21 cellular contexts compared by ENCODE assay signal in genomic region chr7:43771567-43771966, GRCh38.
"Had no signal": no experiment of that assay in that cellular context is flagged by ENCODE, and none has a peak within 500 bp of the region (broad histone marks: within the 10 kb centered on the region; RNA-seq: fewer than 3 reads in every experiment).

No MANE protein-coding gene starts in this region.

- H3K36me3 ChIP-seq: cardiac muscle cell, pancreas, thyroid gland had no signal

- H3K4me1 ChIP-seq: pancreas, thyroid gland had no signal

- H3K27ac Mint-ChIP-seq: activated CD8-positive, alpha-beta T cell treated with anti-CD3 and anti-CD28 coated beads, Interleukin-2, amount 10 ng/mL, durations not matched to agents 7 days and 5 days; activated naive CD8-positive, alpha-beta T cell treated with anti-CD3 and anti-CD28 coated beads, Interleukin-2, amount 50 U/mL, for 24 hours; stimulated activated naive CD8-positive, alpha-beta T cell treated with anti-CD3 and anti-CD28 coated beads, Interleukin-15, Interleukin-2, amounts not matched to agents 100 ng/mL and 50 ng/mL, for 24 hours; T-helper 2 cell treated with Interferon-gamma antibody and Interleukin-4, amounts not matched to agents 5 μg/mL and 100 μg/mL, for 36 hours had no signal

- H3K4me3 Mint-ChIP-seq: activated CD8-positive, alpha-beta T cell treated with anti-CD3 and anti-CD28 coated beads, Interleukin-2, amount 10 ng/mL, durations not matched to agents 7 days and 5 days; activated naive CD8-positive, alpha-beta T cell treated with anti-CD3 and anti-CD28 coated beads, Interleukin-2, amount 50 U/mL, for 24 hours; stimulated activated naive CD8-positive, alpha-beta T cell treated with anti-CD3 and anti-CD28 coated beads, Interleukin-15, Interleukin-2, amounts not matched to agents 100 ng/mL and 50 ng/mL, for 24 hours; T-helper 2 cell treated with Interferon-gamma antibody and Interleukin-4, amounts not matched to agents 5 μg/mL and 100 μg/mL, for 36 hours had no signal

- H3K9me3 ChIP-seq: lower lobe of right lung, neutrophil, pancreas, thyroid gland had no signal

- H3K27me3 Mint-ChIP-seq: activated naive CD8-positive, alpha-beta T cell treated with anti-CD3 and anti-CD28 coated beads, Interleukin-2, amount 50 U/mL, for 24 hours; naive thymus-derived CD4-positive, alpha-beta T cell; stimulated activated naive CD8-positive, alpha-beta T cell treated with anti-CD3 and anti-CD28 coated beads, Interleukin-15, Interleukin-2, amounts not matched to agents 100 ng/mL and 50 ng/mL, for 24 hours had no signal

- H3K4me3 ChIP-seq: cardiac muscle cell, lower lobe of right lung, pancreas, thyroid gland had no signal

- H3K9me3 Mint-ChIP-seq: activated naive CD8-positive, alpha-beta T cell treated with anti-CD3 and anti-CD28 coated beads, Interleukin-2, amount 50 U/mL, for 24 hours; stimulated activated naive CD8-positive, alpha-beta T cell treated with anti-CD3 and anti-CD28 coated beads, Interleukin-15, Interleukin-2, amounts not matched to agents 100 ng/mL and 50 ng/mL, for 24 hours; T-helper 2 cell treated with Interferon-gamma antibody and Interleukin-4, amounts not matched to agents 5 μg/mL and 100 μg/mL, for 36 hours had no signal

- H3K27me3 ChIP-seq: cardiac muscle cell, neutrophil, pancreas, thyroid gland had no signal

- H3K27ac ChIP-seq: cardiac muscle cell, epithelial cell of prostate, lower lobe of right lung, neutrophil, pancreas, thyroid gland, WERI-Rb-1 had no signal

- DNase-seq: activated CD4-positive, alpha-beta T cell treated with anti-CD3 and anti-CD28 coated beads, Interleukin-2, amount 50 U/mL, for 1 hour; activated CD4-positive, CD25-positive, alpha-beta regulatory T cell treated with anti-CD3 and anti-CD28 coated beads, Interleukin-2, amount 50 U/mL, for 72 hours; activated CD8-positive, alpha-beta T cell treated with anti-CD3 and anti-CD28 coated beads, Interleukin-2, amount 10 ng/mL, durations not matched to agents 7 days and 5 days; activated gamma-delta T cell; activated naive CD4-positive, alpha-beta T cell treated with anti-CD3 and anti-CD28 coated beads, Interleukin-2, amount 50 U/mL, for 16 hours; activated naive CD8-positive, alpha-beta T cell treated with anti-CD3 and anti-CD28 coated beads, Interleukin-2, amount 50 U/mL, for 24 hours; cortex of kidney; lower lobe of right lung; naive thymus-derived CD4-positive, alpha-beta T cell; pancreas; right cardiac atrium; stimulated activated CD4-positive, alpha-beta T cell treated with anti-CD3 and anti-CD28 coated beads, Interleukin-12 subunit alpha, Interleukin-12 subunit beta, amount 100 ng/mL, for 4 hours; stimulated activated CD4-positive, alpha-beta T cell treated with anti-CD3 and anti-CD28 coated beads, Interleukin-4, amount 100 ng/mL, for 4 hours; substantia nigra; thyroid gland; WERI-Rb-1 had no signal
